10 cellular contexts compared by ENCODE assay signal in genomic region chr12:28192145-28192544, GRCh38. TPM values are rescaled to one million over a fixed set of nuclear protein-coding genes. Genes with fewer than 3 reads are reported as not detected.
DNase-seq lines count a peak whose midpoint lies in the region; ATAC-seq and TF ChIP-seq lines count a peak whose summit lies in the region.
"Had no signal": no experiment of that assay in that cellular context is flagged by ENCODE, and none has a peak within 500 bp of the region (broad histone marks: within the 10 kb centered on the region; RNA-seq: fewer than 3 reads in every experiment).

No MANE protein-coding gene starts in this region.

- ATAC-seq in HG03095 (IDR thresholded peaks at IDR 0.05; ENCODE audit: unreplicated experiment) (no peak), GM18867 (IDR thresholded peaks at IDR 0.05; ENCODE audit: unreplicated experiment) (no peak)

- H3K9me3 ChIP-seq in MM.1S (replicated peaks; ENCODE audit: insufficient read depth, low read length) (no peaks in the 10 kb centered on the region), mammary epithelial cell (replicated peaks; ENCODE audit: insufficient read depth, low read length) (no peaks in the 10 kb centered on the region)

- no peaks in the 10 kb centered on the region for H3K36me3 ChIP-seq in MM.1S (replicated peaks; ENCODE audit: insufficient read depth, low read length)
- no peaks in the 10 kb centered on the region for H3K36me3 ChIP-seq in mammary epithelial cell (ENCODE audit: insufficient read depth, low read length)
- H3K36me3 ChIP-seq: brain microvascular endothelial cell had no signal

- peaks cover 19% of the 10 kb centered on the region for H3K9me3 Mint-ChIP-seq in osteocyte (ENCODE audit: unreplicated experiment)

- H3K4me3 ChIP-seq in MM.1S (ENCODE audit: low read length) (no peak overlapping the region), mammary epithelial cell (replicated peaks in 1 of 3; ENCODE audit: insufficient read depth in 1 of 3, low read depth in 2 of 3, low read length in 3 of 3) (no peak overlapping the region)

- H3K9ac ChIP-seq in MM.1S (ENCODE audit: low read length) (no peak overlapping the region), mammary epithelial cell (ENCODE audit: insufficient read depth, low read length) (no peak overlapping the region)

- H3K27ac ChIP-seq in MM.1S (ENCODE audit: low read length) (no peak overlapping the region), mammary epithelial cell (ENCODE audit: insufficient read depth, low read depth, low read length) (peak overlapping the region; percentile 96)
- H3K27ac ChIP-seq: brain microvascular endothelial cell had no signal

- no peak overlapping the region for H3K4me3 Mint-ChIP-seq in osteocyte (ENCODE audit: unreplicated experiment)

- dilution Hi-C loops in mammary epithelial cell (cut with HindIII; ENCODE audit: low sequenced_read_pairs): no loop called here

- H3K4me1 ChIP-seq in MM.1S (ENCODE audit: low read length) (peaks cover 11% of the 10 kb centered on the region), mammary epithelial cell (ENCODE audit: insufficient read depth, low read length) (peaks cover 16% of the 10 kb centered on the region)

- peak; percentile 37 for DNase-seq in CMK (ENCODE audit: low read depth)
- no peak for DNase-seq in MM.1S
- no peak for DNase-seq in mammary epithelial cell
- DNase-seq in osteocyte (ENCODE audit: extremely low spot score, unreplicated experiment): no peak
- DNase-seq in kidney tubule cell (ENCODE audit: low spot score): no peak
- no peak for DNase-seq in NCI-H2029 (lab: John Stamatoyannopoulos, UW)
- DNase-seq: stimulated activated CD4-positive, alpha-beta T cell treated with anti-CD3 and anti-CD28 coated beads, Interleukin-4, amount 100 ng/mL, for 1 hour had no signal

- in situ Hi-C loops in mammary epithelial cell (cut with MboI; ENCODE audit: low sequenced_read_pairs in 2 of 2): loop anchor here in 1 of 2 donors (25.0 kb wide), 1 partner anchor 670 kb away; no protein-coding TSS in a partner anchor

- no peaks in the 10 kb centered on the region for H3K27me3 Mint-ChIP-seq in osteocyte (ENCODE audit: unreplicated experiment)

- H3K4me2 ChIP-seq in MM.1S (ENCODE audit: low read depth, low read length) (peak overlapping the region; percentile 86; the same call in 1 of the 2 replicates), mammary epithelial cell (ENCODE audit: insufficient read depth, low read depth, low read length) (peak overlapping the region; percentile 99)

- 85% methylated on average over 2 of the region's 2 CpGs for WGBS in mammary epithelial cell (ENCODE audit: low coverage, missing lambda C conversion rate)

- H4K20me1 ChIP-seq in MM.1S (ENCODE audit: insufficient read depth, low read length) (no peaks in the 10 kb centered on the region), mammary epithelial cell (ENCODE audit: insufficient read depth, low read length) (no peaks in the 10 kb centered on the region)

- TF ChIP-seq CTCF in MM.1S (IDR thresholded peaks at IDR 0.05; ENCODE audit: low read length) (no peak), mammary epithelial cell (conservative IDR thresholded peaks at IDR 0.05 in 1 of 2, IDR thresholded peaks at IDR 0.05 in 1 of 2; ENCODE audit: extremely low read depth in 1 of 2, insufficient read depth in 1 of 2, low read depth in 1 of 2, low read length in 2 of 2) (no peak), osteocyte (IDR thresholded peaks at IDR 0.05) (no peak)

- H3K9me2 ChIP-seq in MM.1S (replicated peaks; ENCODE audit: insufficient read depth, low read length): no peaks in the 10 kb centered on the region

- no TSS peak for BruUV-seq in mammary epithelial cell (replicated peaks; lab: Mats Ljungman, UMichigan)

- H3F3A ChIP-seq in MM.1S (ENCODE audit: insufficient read depth, low read length): peaks cover 14% of the 10 kb centered on the region

- CTCF ChIA-PET in mammary epithelial cell (lab: Charles Lee; ENCODE audit: low non-redundant PET): interaction anchor here (0.5 to 0.7 kb wide), 2 partner anchors 34 to 197 kb away, joined by 3 read pairs; no protein-coding TSS in a partner anchor

- H3K27me3 ChIP-seq in MM.1S (replicated peaks; ENCODE audit: insufficient read depth, low read length) (no peaks in the 10 kb centered on the region), mammary epithelial cell (ENCODE audit: insufficient read depth, low read length) (no peaks in the 10 kb centered on the region)
- H3K27me3 ChIP-seq: brain microvascular endothelial cell had no signal

- H3K79me2 ChIP-seq in MM.1S (ENCODE audit: low read length): peaks cover 15% of the 10 kb centered on the region
- peaks cover 56% of the 10 kb centered on the region for H3K79me2 ChIP-seq in mammary epithelial cell (ENCODE audit: insufficient read depth, low read length)

- no peaks in the 10 kb centered on the region for H3K36me3 Mint-ChIP-seq in osteocyte (ENCODE audit: unreplicated experiment)

- intact Hi-C loops in mammary epithelial cell (cut with micrococcal nuclease): loop anchor here (5.0 kb wide), 1 partner anchor 225 kb away; no protein-coding TSS in a partner anchor

- H3K27ac Mint-ChIP-seq in osteocyte (ENCODE audit: unreplicated experiment): peak overlapping the region; percentile 98

- peaks cover 22% of the 10 kb centered on the region for H3K4me1 Mint-ChIP-seq in osteocyte (ENCODE audit: unreplicated experiment)

- H2AFZ ChIP-seq in MM.1S (ENCODE audit: low read length): no peak overlapping the region
- H2AFZ ChIP-seq in mammary epithelial cell (ENCODE audit: low read depth, low read length): no peak overlapping the region

RNA-seq across cellular contexts. Expression of gene CCDC91, which starts 1.9 kb away (rescaled TPM):
- 10 to 100 TPM; 20.8 to 22.7 TPM for total RNA-seq in mammary epithelial cell
- polyA plus RNA-seq in mammary epithelial cell: 11.9 TPM
- 35.7 TPM for polyA minus RNA-seq in mammary epithelial cell
- total RNA-seq in osteocyte: 17.5 and 19.1 TPM in 2 replicates
